28 cellular contexts compared by ENCODE assay signal in genomic region chr18:70333316-70333715, GRCh38. TPM values are rescaled to one million over a fixed set of nuclear protein-coding genes. Genes with fewer than 3 reads are reported as not detected.
DNase-seq lines count a peak whose midpoint lies in the region; ATAC-seq and TF ChIP-seq lines count a peak whose summit lies in the region.
"Had no signal": no experiment of that assay in that cellular context is flagged by ENCODE, and none has a peak within 500 bp of the region (broad histone marks: within the 10 kb centered on the region; RNA-seq: fewer than 3 reads in every experiment).

No MANE protein-coding gene starts in this region.

- no peaks in the 10 kb centered on the region for H3K9me2 ChIP-seq in GM23248 (ENCODE audit: insufficient read depth)

- ATAC-seq in gastrocnemius medialis (no peak), GM18520 (IDR thresholded peaks at IDR 0.05; ENCODE audit: unreplicated experiment) (no peak)
- ATAC-seq: activated CD4-positive, alpha-beta T cell treated with anti-CD3 and anti-CD28 coated beads for 36 hours; natural killer cell; T-helper 17 cell had no signal

- H3K36me3 ChIP-seq in GM23248 (ENCODE audit: low read depth) (peaks cover 30% of the 10 kb centered on the region), ascending aorta (no peaks in the 10 kb centered on the region), gastrocnemius medialis (no peaks in the 10 kb centered on the region), testis (ENCODE audit: low read depth, missing control alignments) (no peaks in the 10 kb centered on the region)

- peak overlapping the region; percentile 25; the same call in 1 of the 2 replicates for H3K4me3 ChIP-seq in GM23248
- no peak overlapping the region for H3K4me3 ChIP-seq in ascending aorta
- no peak overlapping the region for H3K4me3 ChIP-seq in gastrocnemius medialis
- H3K4me3 ChIP-seq in testis: no peak overlapping the region
- H3K4me3 ChIP-seq: SK-N-MC, stomach, tibial nerve had no signal

- H3K27me3 ChIP-seq in GM23248 (replicated peaks; ENCODE audit: insufficient read depth) (no peaks in the 10 kb centered on the region), ascending aorta (no peaks in the 10 kb centered on the region), gastrocnemius medialis (no peaks in the 10 kb centered on the region), testis (no peaks in the 10 kb centered on the region)
- H3K27me3 ChIP-seq: stomach, tibial nerve had no signal

- H4K20me1 ChIP-seq in GM23248 (ENCODE audit: insufficient read depth): no peaks in the 10 kb centered on the region

- peaks cover 83% of the 10 kb centered on the region for H3F3A ChIP-seq in GM23248 (ENCODE audit: insufficient read depth)

- 73 to 79% methylated on average over 1 of the region's 1 CpG for WGBS in GM23248 (ENCODE audit: low coverage in 1 of 2, low lambda C conversion rate in 2 of 2, missing lambda C conversion rate in 2 of 2), 2 experiments
- WGBS in testis, 2 donors: 96 to 98% methylated on average over 1 of the region's 1 CpG

- TF ChIP-seq CTCF in ascending aorta (IDR thresholded peaks at IDR 0.05) (no peak), gastrocnemius medialis (IDR thresholded peaks at IDR 0.05 in 4 of 5, conservative IDR thresholded peaks at IDR 0.05 in 1 of 5) (no peak), testis (IDR thresholded peaks at IDR 0.05) (no peak)

- H3K4me2 ChIP-seq in GM23248 (ENCODE audit: unreplicated experiment): peak overlapping the region; percentile 53

- H3K4me1 ChIP-seq in GM23248 (ENCODE audit: insufficient read depth) (peaks cover 63% of the 10 kb centered on the region), ascending aorta (peaks cover 0 to 33% of the 10 kb centered on the region in 2 donors), gastrocnemius medialis (peaks cover 36 to 42% of the 10 kb centered on the region in 2 donors), testis (peaks cover 17% of the 10 kb centered on the region)

- no peak overlapping the region for H2AFZ ChIP-seq in GM23248

- DNase-seq in GM23248 (peak; percentile 48), ascending aorta (ENCODE audit: low spot score in 2 of 2) (no peak), iris pigment epithelial cell (ENCODE audit: low read depth) (peak; percentile 32), gastrocnemius medialis (no peak), testis (no peak), NCI-H510A treated with DMSO at 0.1 percent for 48 hours (lab: John Stamatoyannopoulos, UW) (no peak)
- no peak for DNase-seq in effector CD8-positive, alpha-beta T cell (lab: John Stamatoyannopoulos, UW)
- DNase-seq: activated CD4-positive, alpha-beta T cell treated with anti-CD3 and anti-CD28 coated beads for 36 hours; activated gamma-delta T cell; C1 segment of cervical spinal cord; DMS79; effector memory CD4-positive, alpha-beta T cell; GDM1; left ventricle myocardium superior; natural killer cell; NCI-H1417; NCI-H2029 treated with DMSO at 0.1 percent for 48 hours; NCI-H748 treated with DMSO at 0.1 percent for 48 hours; occipital lobe; RPMI8226; small intestine; stimulated activated CD4-positive, alpha-beta T cell treated with anti-CD3 and anti-CD28 coated beads, Interleukin-1b, Interleukin-23, amount 100 ng/mL, for 48 hours; stomach; T-helper 17 cell had no signal

- in situ Hi-C loops in GM23248 (cut with MboI): no loop called here
- in situ Hi-C loops in gastrocnemius medialis (cut with MboI; ENCODE audit: low sequenced_read_pairs in 4 of 4): no loop called here

- peaks cover 53% of the 10 kb centered on the region for H3K79me2 ChIP-seq in GM23248 (ENCODE audit: insufficient read depth)

- H3K27ac ChIP-seq in GM23248 (peak overlapping the region; percentile 94), ascending aorta (peak overlapping the region; percentile 41 to 64), gastrocnemius medialis (peak overlapping the region in 3 of 4 donors; percentile 44 to 91 (median 88)), testis (peak overlapping the region in 1 of 2 donors; percentile 63)
- H3K27ac ChIP-seq: SK-N-MC, stomach, tibial nerve had no signal

- H3K9ac ChIP-seq in GM23248: peak overlapping the region; percentile 72

- intact Hi-C loops in ascending aorta (cut with DNase I): loop anchor here (1.0 kb wide), 1 partner anchor 127 kb away; no protein-coding TSS in a partner anchor
- intact Hi-C loops in gastrocnemius medialis (cut with DNase I; ENCODE audit: low total_unique reads): no loop called here
- intact Hi-C loops in testis (cut with DNase I; ENCODE audit: low total_unique reads): no loop called here

- H3K9me3 ChIP-seq in GM23248 (ENCODE audit: low read depth) (no peaks in the 10 kb centered on the region), ascending aorta (peaks cover 0 to 8% of the 10 kb centered on the region in 2 donors), gastrocnemius medialis (peaks cover 0 to 11% (median 0%) of the 10 kb centered on the region in 3 donors), testis (no peaks in the 10 kb centered on the region)
- H3K9me3 ChIP-seq: Caco-2 had no signal

- TF ChIP-seq POLR2A in gastrocnemius medialis (IDR thresholded peaks at IDR 0.05): no peak
- TF ChIP-seq POLR2A in testis (IDR thresholded peaks at IDR 0.05): no peak

RNA-seq across cellular contexts. Expression of gene SOCS6, which starts 44.5 kb away (rescaled TPM):
- total RNA-seq in GM23248 (2014; rRNA removed; shearing (Covaris generic)): 43.7 and 48.1 TPM in 2 replicates
- polyA plus RNA-seq in GM23248 (2016; fragmentation: Nextera tagmentation; extraction: Ambion mirVana) (30.0 and 31.7 TPM in 2 replicates), testis (ENCODE audit: insufficient read depth, low read depth, low replicate concordance) (12.7 TPM)
- total RNA-seq in ascending aorta (5.5 TPM), gastrocnemius medialis (10 to 100 TPM; 12.8 to 26.8 (median 16.3) TPM), testis (10 to 100 TPM; 20.9 to 22.9 TPM)

Comparison
In these comparisons a context has a peak if more than half of its experiments do, and no peak if none do; other contexts are left out.
1. DNase-seq: peak in GM23248 (single experiment) and iris pigment epithelial cell (single experiment); none in ascending aorta (0 of 2), gastrocnemius medialis (0 of 2), testis (single experiment), effector CD8-positive, alpha-beta T cell (single experiment) and NCI-H510A treated with DMSO at 0.1 percent for 48 hours (single experiment).